1 cellular context compared by ENCODE assay signal in the genomic region with DNA sequence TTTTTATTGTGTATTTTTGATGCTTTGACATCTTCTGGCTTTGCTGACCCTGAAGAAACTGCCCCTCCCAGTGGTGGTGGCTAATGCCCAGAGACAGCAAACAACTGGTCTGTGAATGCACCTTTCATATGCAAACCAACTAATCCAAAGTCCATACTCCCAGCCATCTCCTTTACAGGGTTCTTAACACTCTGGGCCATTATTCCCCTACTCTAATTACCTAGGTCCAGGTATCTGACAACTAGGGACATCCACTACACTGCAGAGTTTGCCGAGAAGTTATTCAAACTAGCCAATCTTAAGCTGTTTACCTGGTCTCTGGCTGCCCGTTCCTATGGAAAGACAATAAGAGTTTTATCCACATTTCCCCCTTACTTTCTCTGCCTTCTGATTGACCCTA.
TF ChIP-seq lines count a peak whose summit lies in the region.

No MANE protein-coding gene starts in this region.

TF ChIP-seq in WTC11, 78 proteins besides CTCF, POLR2A, EP300 and RAD21 (continued from another document):
- TF ChIP-seq, protein P1, sequence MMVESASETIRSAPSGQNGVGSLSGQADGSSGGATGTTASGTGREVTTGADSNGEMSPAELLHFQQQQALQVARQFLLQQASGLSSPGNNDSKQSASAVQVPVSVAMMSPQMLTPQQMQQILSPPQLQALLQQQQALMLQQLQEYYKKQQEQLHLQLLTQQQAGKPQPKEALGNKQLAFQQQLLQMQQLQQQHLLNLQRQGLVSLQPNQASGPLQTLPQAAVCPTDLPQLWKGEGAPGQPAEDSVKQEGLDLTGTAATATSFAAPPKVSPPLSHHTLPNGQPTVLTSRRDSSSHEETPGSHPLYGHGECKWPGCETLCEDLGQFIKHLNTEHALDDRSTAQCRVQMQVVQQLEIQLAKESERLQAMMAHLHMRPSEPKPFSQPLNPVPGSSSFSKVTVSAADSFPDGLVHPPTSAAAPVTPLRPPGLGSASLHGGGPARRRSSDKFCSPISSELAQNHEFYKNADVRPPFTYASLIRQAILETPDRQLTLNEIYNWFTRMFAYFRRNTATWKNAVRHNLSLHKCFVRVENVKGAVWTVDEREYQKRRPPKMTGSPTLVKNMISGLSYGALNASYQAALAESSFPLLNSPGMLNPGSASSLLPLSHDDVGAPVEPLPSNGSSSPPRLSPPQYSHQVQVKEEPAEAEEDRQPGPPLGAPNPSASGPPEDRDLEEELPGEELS (CRISPR knock-in tag; IDR thresholded peaks at IDR 0.05): peak; percentile 37; the same call in 1 of the 2 replicates
- no peak for TF ChIP-seq ZBTB21 (CRISPR knock-in tag; IDR thresholded peaks at IDR 0.05; ENCODE audit: borderline replicate concordance)
- no peak for TF ChIP-seq GABPB1 (CRISPR knock-in tag; IDR thresholded peaks at IDR 0.05)
